21 cellular contexts compared by ENCODE assay signal in genomic region chr18:79440316-79440715, GRCh38.
"Had no signal": no experiment of that assay in that cellular context is flagged by ENCODE, and none has a peak within 500 bp of the region (broad histone marks: within the 10 kb centered on the region; RNA-seq: fewer than 3 reads in every experiment).

No MANE protein-coding gene starts in this region.

- H3K27ac Mint-ChIP-seq: activated CD4-positive, alpha-beta memory T cell treated with anti-CD3 and anti-CD28 coated beads, Interleukin-2, amount 10 ng/mL, durations not matched to agents 7 days and 5 days; activated CD4-positive, alpha-beta T cell treated with anti-CD3 and anti-CD28 coated beads, Interleukin-2, amount 10 ng/mL, durations not matched to agents 7 days and 5 days; activated naive CD8-positive, alpha-beta T cell treated with anti-CD3 and anti-CD28 coated beads, Interleukin-2, amount 10 ng/mL, durations not matched to agents 7 days and 5 days; WTC11 had no signal

- ATAC-seq: PC-3, T-helper 17 cell, WTC11 had no signal

- H3K27me3 ChIP-seq: adrenal gland, MG63 had no signal

- H3K36me3 ChIP-seq: adrenal gland, MG63 had no signal

- H3K4me1 Mint-ChIP-seq: WTC11 had no signal

- H3K4me1 ChIP-seq: adrenal gland had no signal

- H3K9me3 ChIP-seq: adrenal gland, MG63 had no signal

- H3K27ac ChIP-seq: adrenal gland had no signal

- H3K4me3 Mint-ChIP-seq: activated CD4-positive, alpha-beta memory T cell treated with anti-CD3 and anti-CD28 coated beads, Interleukin-2, amount 10 ng/mL, durations not matched to agents 7 days and 5 days; activated CD4-positive, alpha-beta T cell treated with anti-CD3 and anti-CD28 coated beads, Interleukin-2, amount 10 ng/mL, durations not matched to agents 7 days and 5 days; activated naive CD8-positive, alpha-beta T cell treated with anti-CD3 and anti-CD28 coated beads, Interleukin-2, amount 10 ng/mL, durations not matched to agents 7 days and 5 days; WTC11 had no signal

- H3K27me3 Mint-ChIP-seq: activated CD4-positive, alpha-beta memory T cell treated with anti-CD3 and anti-CD28 coated beads, Interleukin-2, amount 10 ng/mL, durations not matched to agents 7 days and 5 days; activated CD4-positive, alpha-beta T cell treated with anti-CD3 and anti-CD28 coated beads, Interleukin-2, amount 10 ng/mL, durations not matched to agents 7 days and 5 days; activated naive CD8-positive, alpha-beta T cell treated with anti-CD3 and anti-CD28 coated beads, Interleukin-2, amount 10 ng/mL, durations not matched to agents 7 days and 5 days; T-helper 17 cell had no signal

- H3K36me3 Mint-ChIP-seq: activated naive CD8-positive, alpha-beta T cell treated with anti-CD3 and anti-CD28 coated beads, Interleukin-2, amount 10 ng/mL, durations not matched to agents 7 days and 5 days; WTC11 had no signal

- DNase-seq: activated CD4-positive, alpha-beta memory T cell treated with anti-CD3 and anti-CD28 coated beads, Interleukin-2, amount 10 ng/mL, durations not matched to agents 7 days and 5 days; activated CD4-positive, alpha-beta T cell treated with anti-CD3 and anti-CD28 coated beads, Interleukin-2, amount 10 ng/mL, durations not matched to agents 7 days and 5 days; activated CD4-positive, CD25-positive, alpha-beta regulatory T cell treated with anti-CD3 and anti-CD28 coated beads, Interleukin-2, amount 50 U/mL, for 72 hours; activated naive CD4-positive, alpha-beta T cell treated with anti-CD3 and anti-CD28 coated beads, Interleukin-2, amount 50 U/mL, for 16 hours; activated naive CD8-positive, alpha-beta T cell treated with anti-CD3 and anti-CD28 coated beads, Interleukin-2, amount 10 ng/mL, durations not matched to agents 7 days and 5 days; activated T-cell treated with anti-CD3 and anti-CD28 coated beads for 4 hours; adrenal gland; anterior cingulate cortex; MG63; MV-4-11; NCI-H1092 treated with DMSO at 0.1 percent for 48 hours; NCI-H1436; NCI-H1694 treated with DMSO at 0.1 percent for 48 hours; NCI-H2029 treated with DMSO at 0.1 percent for 48 hours; NCI-H446; NCI-H524; PC-3; SHP77 treated with DMSO at 0.1 percent for 48 hours; T-helper 17 cell; T-helper 9 cell had no signal

- H3K4me3 ChIP-seq: adrenal gland, MG63 had no signal

- H3K9me3 Mint-ChIP-seq: activated CD4-positive, alpha-beta memory T cell treated with anti-CD3 and anti-CD28 coated beads, Interleukin-2, amount 10 ng/mL, durations not matched to agents 7 days and 5 days; activated CD4-positive, alpha-beta T cell treated with anti-CD3 and anti-CD28 coated beads, Interleukin-2, amount 10 ng/mL, durations not matched to agents 7 days and 5 days; activated naive CD8-positive, alpha-beta T cell treated with anti-CD3 and anti-CD28 coated beads, Interleukin-2, amount 10 ng/mL, durations not matched to agents 7 days and 5 days; WTC11 had no signal
